2 cellular contexts compared by ENCODE assay signal in the genomic region with DNA sequence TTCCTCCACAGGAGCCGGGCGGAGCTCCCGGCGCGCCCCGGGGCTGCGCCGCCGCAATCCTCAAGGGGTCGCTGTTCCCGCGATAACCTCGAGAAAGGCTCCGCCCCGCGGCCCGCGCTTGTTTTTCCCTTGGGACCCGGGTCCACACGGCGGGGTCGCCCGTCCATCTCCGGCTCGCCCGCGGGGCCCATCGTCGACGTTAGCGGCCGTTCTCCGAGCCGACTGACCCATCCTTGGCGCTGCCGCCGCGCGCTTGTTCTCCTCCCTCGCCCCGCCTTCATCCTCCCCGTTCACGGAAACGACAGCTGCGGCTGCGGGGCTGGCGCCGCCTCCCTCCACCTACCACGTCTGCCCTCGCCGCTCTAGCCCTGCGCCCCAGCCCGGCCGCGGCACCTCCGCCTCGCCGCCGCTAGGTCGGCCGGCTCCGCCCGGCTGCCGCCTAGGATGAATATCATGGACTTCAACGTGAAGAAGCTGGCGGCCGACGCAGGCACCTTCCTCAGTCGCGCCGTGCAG.
A peak's percentile ranks its signal among the peaks of the same experiment; 100 is the strongest.
TF ChIP-seq lines count a peak whose summit lies in the region.

TSS of gene SH3GLB1 (plus strand) at position 121 of the 516 bp plus-strand sequence. CDS start at position 445, 324 bp downstream.

TF ChIP-seq in A549, 52 proteins besides CTCF, POLR2A, EP300 and RAD21 (continued from another document):
- TF ChIP-seq, protein P1, sequence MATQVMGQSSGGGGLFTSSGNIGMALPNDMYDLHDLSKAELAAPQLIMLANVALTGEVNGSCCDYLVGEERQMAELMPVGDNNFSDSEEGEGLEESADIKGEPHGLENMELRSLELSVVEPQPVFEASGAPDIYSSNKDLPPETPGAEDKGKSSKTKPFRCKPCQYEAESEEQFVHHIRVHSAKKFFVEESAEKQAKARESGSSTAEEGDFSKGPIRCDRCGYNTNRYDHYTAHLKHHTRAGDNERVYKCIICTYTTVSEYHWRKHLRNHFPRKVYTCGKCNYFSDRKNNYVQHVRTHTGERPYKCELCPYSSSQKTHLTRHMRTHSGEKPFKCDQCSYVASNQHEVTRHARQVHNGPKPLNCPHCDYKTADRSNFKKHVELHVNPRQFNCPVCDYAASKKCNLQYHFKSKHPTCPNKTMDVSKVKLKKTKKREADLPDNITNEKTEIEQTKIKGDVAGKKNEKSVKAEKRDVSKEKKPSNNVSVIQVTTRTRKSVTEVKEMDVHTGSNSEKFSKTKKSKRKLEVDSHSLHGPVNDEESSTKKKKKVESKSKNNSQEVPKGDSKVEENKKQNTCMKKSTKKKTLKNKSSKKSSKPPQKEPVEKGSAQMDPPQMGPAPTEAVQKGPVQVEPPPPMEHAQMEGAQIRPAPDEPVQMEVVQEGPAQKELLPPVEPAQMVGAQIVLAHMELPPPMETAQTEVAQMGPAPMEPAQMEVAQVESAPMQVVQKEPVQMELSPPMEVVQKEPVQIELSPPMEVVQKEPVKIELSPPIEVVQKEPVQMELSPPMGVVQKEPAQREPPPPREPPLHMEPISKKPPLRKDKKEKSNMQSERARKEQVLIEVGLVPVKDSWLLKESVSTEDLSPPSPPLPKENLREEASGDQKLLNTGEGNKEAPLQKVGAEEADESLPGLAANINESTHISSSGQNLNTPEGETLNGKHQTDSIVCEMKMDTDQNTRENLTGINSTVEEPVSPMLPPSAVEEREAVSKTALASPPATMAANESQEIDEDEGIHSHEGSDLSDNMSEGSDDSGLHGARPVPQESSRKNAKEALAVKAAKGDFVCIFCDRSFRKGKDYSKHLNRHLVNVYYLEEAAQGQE (IDR thresholded peaks at IDR 0.05), result peak; percentile 70

TF ChIP-seq in GM12878, 131 proteins besides CTCF, POLR2A, EP300 and RAD21 (continued from another document and continues in another):
- TF ChIP-seq TCF3 (IDR thresholded peaks at IDR 0.05; ENCODE audit: borderline replicate concordance, insufficient read depth, low read depth, low read length) (peak; percentile 68; the same call in 1 of the 2 replicates), SIN3A (IDR thresholded peaks at IDR 0.05; ENCODE audit: low read depth, low read length) (no peak; the same call in none of the 2 replicates), GATAD2B (conservative IDR thresholded peaks at IDR 0.05; ENCODE audit: low read depth) (peak; percentile 89), IRF5 (IDR thresholded peaks at IDR 0.05; ENCODE audit: borderline replicate concordance) (no peak), RELA (IDR thresholded peaks at IDR 0.05; ENCODE audit: borderline replicate concordance, partially characterized antibody) (peak; percentile 68), TCF12 (IDR thresholded peaks at IDR 0.05; ENCODE audit: low read depth, low read length) (peak; percentile 71; the same call in 1 of the 2 replicates), BCL11A (IDR thresholded peaks at IDR 0.05; ENCODE audit: low read depth, low read length) (0 out of 2 replicates have a peak, but pooled peaks have one; percentile 30), NFXL1 (IDR thresholded peaks at IDR 0.05; ENCODE audit: borderline replicate concordance) (no peak), ZSCAN29 (IDR thresholded peaks at IDR 0.05) (no peak), EGR1 (IDR thresholded peaks at IDR 0.05; ENCODE audit: borderline replicate concordance in 1 of 2, low read depth in 2 of 2, low read length in 2 of 2) (peak in 1 of 2 experiments; percentile 23; a peak in 1 of 3 replicates), HDAC6 (IDR thresholded peaks at IDR 0.05; ENCODE audit: unreplicated experiment) (no peak), KDM1A (IDR thresholded peaks at IDR 0.05; ENCODE audit: borderline replicate concordance) (no peak), SMAD1 (IDR thresholded peaks at IDR 0.05; ENCODE audit: low read depth, partially characterized antibody) (no peak), RB1 (IDR thresholded peaks at IDR 0.05; ENCODE audit: borderline replicate concordance) (peak; percentile 97), POLR2AphosphoS2 (IDR thresholded peaks at IDR 0.05; ENCODE audit: low read depth, low read length) (no peak; the same call in 1 of the 2 replicates), HCFC1 (IDR thresholded peaks at IDR 0.05; ENCODE audit: low read length) (0 out of 2 replicates have a peak, but pooled peaks have one; percentile 24), SMARCA5 (IDR thresholded peaks at IDR 0.05) (peak; percentile 67), PKNOX1 (IDR thresholded peaks at IDR 0.05) (peak; percentile 66), CREM (IDR thresholded peaks at IDR 0.05; ENCODE audit: low read depth) (0 out of 2 replicates have a peak, but pooled peaks have one; percentile 24), STAT1 (conservative IDR thresholded peaks at IDR 0.05) (no peak; the same call in 1 of the 2 replicates), RELB (IDR thresholded peaks at IDR 0.05; ENCODE audit: low read depth) (0 out of 2 replicates have a peak, but pooled peaks have one; percentile 26), JUND (IDR thresholded peaks at IDR 0.05; ENCODE audit: low read depth, low read length) (no peak), ZBTB4 (CRISPR knock-in tag; IDR thresholded peaks at IDR 0.05) (no peak), CBFB (IDR thresholded peaks at IDR 0.05; ENCODE audit: low read depth) (peak; percentile 22; the same call in 1 of the 2 replicates), SMAD5 (IDR thresholded peaks at IDR 0.05; ENCODE audit: low read depth) (no peak), GABPA (IDR thresholded peaks at IDR 0.05; ENCODE audit: low read depth) (no peak), NR2C2 (IDR thresholded peaks at IDR 0.05; ENCODE audit: borderline replicate concordance, control insufficient read depth, insufficient read length, low read depth) (no peak), CHD2 (IDR thresholded peaks at IDR 0.05; ENCODE audit: borderline replicate concordance, low read depth, low read length) (peak; percentile 91), ZNF24 (IDR thresholded peaks at IDR 0.05) (0 out of 2 replicates have a peak, but pooled peaks have one; percentile 6), ZNF622 (IDR thresholded peaks at IDR 0.05) (no peak), BRCA1 (IDR thresholded peaks at IDR 0.05; ENCODE audit: low read depth, low read length) (peak; percentile 50; the same call in 1 of the 2 replicates)
- TF ChIP-seq, protein P2, sequence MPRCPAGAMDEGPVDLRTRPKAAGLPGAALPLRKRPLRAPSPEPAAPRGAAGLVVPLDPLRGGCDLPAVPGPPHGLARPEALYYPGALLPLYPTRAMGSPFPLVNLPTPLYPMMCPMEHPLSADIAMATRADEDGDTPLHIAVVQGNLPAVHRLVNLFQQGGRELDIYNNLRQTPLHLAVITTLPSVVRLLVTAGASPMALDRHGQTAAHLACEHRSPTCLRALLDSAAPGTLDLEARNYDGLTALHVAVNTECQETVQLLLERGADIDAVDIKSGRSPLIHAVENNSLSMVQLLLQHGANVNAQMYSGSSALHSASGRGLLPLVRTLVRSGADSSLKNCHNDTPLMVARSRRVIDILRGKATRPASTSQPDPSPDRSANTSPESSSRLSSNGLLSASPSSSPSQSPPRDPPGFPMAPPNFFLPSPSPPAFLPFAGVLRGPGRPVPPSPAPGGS (IDR thresholded peaks at IDR 0.05; ENCODE audit: borderline replicate concordance, insufficient read depth, low read depth, low read length, poor library complexity, severe bottlenecking), result peak; percentile 47
- TF ChIP-seq, protein P3, sequence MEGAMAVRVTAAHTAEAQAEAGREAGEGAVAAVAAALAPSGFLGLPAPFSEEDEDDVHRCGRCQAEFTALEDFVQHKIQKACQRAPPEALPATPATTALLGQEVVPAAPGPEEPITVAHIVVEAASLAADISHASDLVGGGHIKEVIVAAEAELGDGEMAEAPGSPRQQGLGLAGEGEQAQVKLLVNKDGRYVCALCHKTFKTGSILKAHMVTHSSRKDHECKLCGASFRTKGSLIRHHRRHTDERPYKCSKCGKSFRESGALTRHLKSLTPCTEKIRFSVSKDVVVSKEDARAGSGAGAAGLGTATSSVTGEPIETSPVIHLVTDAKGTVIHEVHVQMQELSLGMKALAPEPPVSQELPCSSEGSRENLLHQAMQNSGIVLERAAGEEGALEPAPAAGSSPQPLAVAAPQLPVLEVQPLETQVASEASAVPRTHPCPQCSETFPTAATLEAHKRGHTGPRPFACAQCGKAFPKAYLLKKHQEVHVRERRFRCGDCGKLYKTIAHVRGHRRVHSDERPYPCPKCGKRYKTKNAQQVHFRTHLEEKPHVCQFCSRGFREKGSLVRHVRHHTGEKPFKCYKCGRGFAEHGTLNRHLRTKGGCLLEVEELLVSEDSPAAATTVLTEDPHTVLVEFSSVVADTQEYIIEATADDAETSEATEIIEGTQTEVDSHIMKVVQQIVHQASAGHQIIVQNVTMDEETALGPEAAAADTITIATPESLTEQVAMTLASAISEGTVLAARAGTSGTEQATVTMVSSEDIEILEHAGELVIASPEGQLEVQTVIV (IDR thresholded peaks at IDR 0.05; ENCODE audit: borderline replicate concordance, partially characterized antibody), result no peak
- TF ChIP-seq, protein P4, sequence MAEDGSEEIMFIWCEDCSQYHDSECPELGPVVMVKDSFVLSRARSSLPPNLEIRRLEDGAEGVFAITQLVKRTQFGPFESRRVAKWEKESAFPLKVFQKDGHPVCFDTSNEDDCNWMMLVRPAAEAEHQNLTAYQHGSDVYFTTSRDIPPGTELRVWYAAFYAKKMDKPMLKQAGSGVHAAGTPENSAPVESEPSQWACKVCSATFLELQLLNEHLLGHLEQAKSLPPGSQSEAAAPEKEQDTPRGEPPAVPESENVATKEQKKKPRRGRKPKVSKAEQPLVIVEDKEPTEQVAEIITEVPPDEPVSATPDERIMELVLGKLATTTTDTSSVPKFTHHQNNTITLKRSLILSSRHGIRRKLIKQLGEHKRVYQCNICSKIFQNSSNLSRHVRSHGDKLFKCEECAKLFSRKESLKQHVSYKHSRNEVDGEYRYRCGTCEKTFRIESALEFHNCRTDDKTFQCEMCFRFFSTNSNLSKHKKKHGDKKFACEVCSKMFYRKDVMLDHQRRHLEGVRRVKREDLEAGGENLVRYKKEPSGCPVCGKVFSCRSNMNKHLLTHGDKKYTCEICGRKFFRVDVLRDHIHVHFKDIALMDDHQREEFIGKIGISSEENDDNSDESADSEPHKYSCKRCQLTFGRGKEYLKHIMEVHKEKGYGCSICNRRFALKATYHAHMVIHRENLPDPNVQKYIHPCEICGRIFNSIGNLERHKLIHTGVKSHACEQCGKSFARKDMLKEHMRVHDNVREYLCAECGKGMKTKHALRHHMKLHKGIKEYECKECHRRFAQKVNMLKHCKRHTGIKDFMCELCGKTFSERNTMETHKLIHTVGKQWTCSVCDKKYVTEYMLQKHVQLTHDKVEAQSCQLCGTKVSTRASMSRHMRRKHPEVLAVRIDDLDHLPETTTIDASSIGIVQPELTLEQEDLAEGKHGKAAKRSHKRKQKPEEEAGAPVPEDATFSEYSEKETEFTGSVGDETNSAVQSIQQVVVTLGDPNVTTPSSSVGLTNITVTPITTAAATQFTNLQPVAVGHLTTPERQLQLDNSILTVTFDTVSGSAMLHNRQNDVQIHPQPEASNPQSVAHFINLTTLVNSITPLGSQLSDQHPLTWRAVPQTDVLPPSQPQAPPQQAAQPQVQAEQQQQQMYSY (CRISPR knock-in tag; IDR thresholded peaks at IDR 0.05), result 0 out of 2 replicates have a peak, but pooled peaks have one; percentile 35
- TF ChIP-seq, protein P5, sequence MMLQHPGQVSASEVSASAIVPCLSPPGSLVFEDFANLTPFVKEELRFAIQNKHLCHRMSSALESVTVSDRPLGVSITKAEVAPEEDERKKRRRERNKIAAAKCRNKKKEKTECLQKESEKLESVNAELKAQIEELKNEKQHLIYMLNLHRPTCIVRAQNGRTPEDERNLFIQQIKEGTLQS (IDR thresholded peaks at IDR 0.05; ENCODE audit: borderline replicate concordance, extremely low read depth, low read depth, low read length), result no peak
